In genomic region chr2:159895258-159896209, GRCh38 we compare ENCODE assay signal across 10 cellular contexts. TPM values are rescaled to one million over a fixed set of nuclear protein-coding genes. Genes with fewer than 3 reads are reported as not detected.
DNase-seq lines count a peak whose midpoint lies in the region; ATAC-seq, FAIRE-seq and TF ChIP-seq lines count a peak whose summit lies in the region.
"Had no signal": no experiment of that assay in that cellular context is flagged by ENCODE, and none has a peak within 500 bp of the region (broad histone marks: within the 10 kb centered on the region; RNA-seq: fewer than 3 reads in every experiment).

No MANE protein-coding gene starts in this region.

- ATAC-seq in HG03045 (IDR thresholded peaks at IDR 0.05; ENCODE audit: unreplicated experiment): peak; percentile 58
- no peak for ATAC-seq in mucosa of descending colon

- DNase-seq in GM10248 (ENCODE audit: extremely low spot score) (peak; percentile 38), brain microvascular endothelial cell (peak; percentile 34), kidney (no peak), mucosa of descending colon (no peak), colonic mucosa (no peak)
- no peak for DNase-seq in stimulated activated CD8-positive, alpha-beta memory T cell treated with anti-CD3 and anti-CD28 coated beads, Interleukin-4, amount 100 ng/mL, for 48 hours
- DNase-seq: RPMI8226 had no signal

- FAIRE-seq in kidney (lab: Jason Lieb, UNC): no peak
- FAIRE-seq: colon had no signal

- H3K4me3 ChIP-seq in brain microvascular endothelial cell (ENCODE audit: low read depth, low read length): no peak overlapping the region
- H3K4me3 ChIP-seq in kidney (ENCODE audit: low read length in 2 of 2): no peak overlapping the region
- H3K4me3 ChIP-seq in mucosa of descending colon: no peak overlapping the region
- H3K4me3 ChIP-seq in colonic mucosa: no peak overlapping the region

- POLR2A ChIA-PET in GM10248 (lab: Yijun Ruan, JAX): interaction anchor here (0.9 to 2.4 kb wide), 5 partner anchors 8 to 27 kb away, joined by 3 to 14 read pairs (median 4); partner anchors contain the start of gene LY75

- no peak for TF ChIP-seq CTCF in GM10248 (IDR thresholded peaks at IDR 0.05; ENCODE audit: control extremely low read depth, extremely low read depth, low read depth, missing control alignments)
- no peak for TF ChIP-seq CTCF in brain microvascular endothelial cell (IDR thresholded peaks at IDR 0.05; ENCODE audit: low read depth, low read length, missing control alignments)
- TF ChIP-seq CTCF in kidney (IDR thresholded peaks at IDR 0.05; ENCODE audit: borderline replicate concordance, extremely low read depth, insufficient read depth): no peak
- TF ChIP-seq CTCF in mucosa of descending colon (IDR thresholded peaks at IDR 0.05): no peak
- no peak for TF ChIP-seq CTCF in colonic mucosa (IDR thresholded peaks at IDR 0.05)

- H3K9me3 ChIP-seq in kidney (ENCODE audit: control insufficient read depth in 1 of 2, low read length in 2 of 2) (no peaks in the 10 kb centered on the region), mucosa of descending colon (no peaks in the 10 kb centered on the region), colonic mucosa (no peaks in the 10 kb centered on the region)

- in situ Hi-C loops in brain microvascular endothelial cell (cut with HindIII; ENCODE audit: low pct_ligation_motif_present, low sequenced_read_pairs): no loop called here

- CTCF ChIA-PET in GM10248 (lab: Yijun Ruan, JAX): interaction anchor here (1.0 to 3.3 kb wide), 17 partner anchors 9 to 72 kb away, joined by 3 to 25 read pairs (median 3); partner anchors contain the start of gene LY75

- H3K4me1 ChIP-seq in kidney (ENCODE audit: control insufficient read depth in 1 of 2, insufficient read depth in 1 of 2, low read depth in 1 of 2, low read length in 2 of 2) (no peaks in the 10 kb centered on the region), mucosa of descending colon (ENCODE audit: low read depth) (no peaks in the 10 kb centered on the region), colonic mucosa (no peaks in the 10 kb centered on the region)

- intact Hi-C loops in kidney (cut with DNase I) (no loop called here), mucosa of descending colon (cut with DNase I, micrococcal nuclease) (no loop called here), colonic mucosa (cut with DNase I) (no loop called here)

- H3K27me3 ChIP-seq in brain microvascular endothelial cell (replicated peaks) (no peaks in the 10 kb centered on the region), colonic mucosa (no peaks in the 10 kb centered on the region)

- H3K27ac ChIP-seq in brain microvascular endothelial cell: no peak overlapping the region
- no peak overlapping the region for H3K27ac ChIP-seq in kidney (ENCODE audit: low read depth in 2 of 2, low read length in 2 of 2)
- no peak overlapping the region for H3K27ac ChIP-seq in colonic mucosa

- peak; percentile 51 for TF ChIP-seq POLR2A in GM19099 (IDR thresholded peaks at IDR 0.05; ENCODE audit: extremely low read depth, insufficient read length, low read depth)

- H3K9ac ChIP-seq in kidney (ENCODE audit: low read length in 2 of 2) (no peak overlapping the region), colonic mucosa (ENCODE audit: low read depth in 2 of 2, low read length in 2 of 2) (no peak overlapping the region)

- H3K36me3 ChIP-seq in brain microvascular endothelial cell (replicated peaks): no peaks in the 10 kb centered on the region
- H3K36me3 ChIP-seq in kidney (ENCODE audit: control insufficient read depth in 1 of 2, insufficient read depth in 2 of 2, low read length in 2 of 2): no peaks in the 10 kb centered on the region
- no peaks in the 10 kb centered on the region for H3K36me3 ChIP-seq in mucosa of descending colon (ENCODE audit: low read depth)
- no peaks in the 10 kb centered on the region for H3K36me3 ChIP-seq in colonic mucosa

RNA-seq across cellular contexts. Expression of gene LY75, which starts 9.0 kb away (rescaled TPM):
- total RNA-seq in kidney (23.2 TPM), mucosa of descending colon (10 to 100 TPM; 20.8 to 44.9 (median 42.0) TPM), colonic mucosa (10 to 100 TPM; 27.6 to 35.5 TPM)
- 3.8 TPM for polyA plus RNA-seq in kidney (ENCODE audit: insufficient read depth, low read depth, low replicate concordance)

Comparison
In these comparisons a context has a peak if more than half of its experiments do, and no peak if none do; other contexts are left out.
1. DNase-seq: peak in GM10248 (single experiment) and brain microvascular endothelial cell (single experiment); none in kidney (single experiment), mucosa of descending colon (0 of 3), colonic mucosa (single experiment) and stimulated activated CD8-positive, alpha-beta memory T cell treated with anti-CD3 and anti-CD28 coated beads, Interleukin-4, amount 100 ng/mL, for 48 hours (single experiment).